8 cellular contexts compared by ENCODE assay signal in genomic region chr5:115296130-115296997, GRCh38. TPM values are rescaled to one million over a fixed set of nuclear protein-coding genes. Genes with fewer than 3 reads are reported as not detected.
DNase-seq lines count a peak whose midpoint lies in the region; ATAC-seq and TF ChIP-seq lines count a peak whose summit lies in the region.

Gene CCDC112, minus strand, starts transcription at chr5:115296654. Its CDS starts 111 bp downstream, at chr5:115296543.

- H3K36me3 Mint-ChIP-seq in activated CD4-positive, alpha-beta T cell treated with anti-CD3 and anti-CD28 coated beads for 36 hours (ENCODE audit: low read depth), result peaks cover 2% of the 10 kb centered on the region

- peaks cover 0 to 11% of the 10 kb centered on the region in 2 donors for H3K4me1 ChIP-seq in left lung

- H3K27me3 ChIP-seq in left lung, result no peaks in the 10 kb centered on the region

- in situ Hi-C loops in ACHN (cut with HindIII; ENCODE audit: low pct_ligation_motif_present, low pct_unique_long_range_greater_than_20kb, low sequenced_read_pairs), result no loop called here

- H3K27ac Mint-ChIP-seq in activated CD4-positive, alpha-beta T cell treated with anti-CD3 and anti-CD28 coated beads for 36 hours, result peak within 1 kb of the TSS; percentile 44

- no peaks in the 10 kb centered on the region for H3K36me3 ChIP-seq in left lung

- H3K27me3 Mint-ChIP-seq in activated CD4-positive, alpha-beta T cell treated with anti-CD3 and anti-CD28 coated beads for 36 hours, result peaks cover 3% of the 10 kb centered on the region

- peaks cover 2% of the 10 kb centered on the region for H3K9me3 Mint-ChIP-seq in activated CD4-positive, alpha-beta T cell treated with anti-CD3 and anti-CD28 coated beads for 36 hours (ENCODE audit: low read depth)

- ATAC-seq in GM18861 (IDR thresholded peaks at IDR 0.05; ENCODE audit: unreplicated experiment) (peak; percentile 61), HG03066 (IDR thresholded peaks at IDR 0.05; ENCODE audit: low read depth, unreplicated experiment) (peak; percentile 72), left lung (peak; percentile 98)
- peak; percentile 93 for ATAC-seq in activated CD4-positive, alpha-beta T cell treated with anti-CD3 and anti-CD28 coated beads for 36 hours

- POLR2A ChIA-PET in activated CD4-positive, alpha-beta T cell treated with anti-CD3 and anti-CD28 coated beads for 36 hours (lab: Charles Lee), result no interaction called here

- TF ChIP-seq CTCF in coronary artery (IDR thresholded peaks at IDR 0.05) (no peak), left lung (IDR thresholded peaks at IDR 0.05) (no peak)

- peak; percentile 76 for DNase-seq in ACHN
- DNase-seq in NCI-H2227 (lab: John Stamatoyannopoulos, UW; ENCODE audit: unreplicated experiment), result peak; percentile 78
- DNase-seq in activated CD4-positive, alpha-beta T cell treated with anti-CD3 and anti-CD28 coated beads for 36 hours, result peak; percentile 94
- peak; percentile 78 for DNase-seq in coronary artery (ENCODE audit: low spot score)
- peak; percentile 90 to 96 for DNase-seq in left lung
- peak; percentile 77 to 80 for DNase-seq in stimulated activated CD4-positive, alpha-beta T cell treated with anti-CD3 and anti-CD28 coated beads, Interleukin-2, amount 100 ng/mL, for 48 hours

- intact Hi-C loops in activated CD4-positive, alpha-beta T cell treated with anti-CD3 and anti-CD28 coated beads for 36 hours (cut with DNase I, micrococcal nuclease), result loop anchor here (1.0 to 10.0 kb wide), 8 partner anchors 34 to 791 kb away; partner anchors contain the start of genes AP3S1 (in 2 of the 2), ATG12 (in 2 of the 2), COMMD10 (in 2 of the 2) and FEM1C (in 2 of the 2)
- intact Hi-C loops in left lung (cut with DNase I), result no loop called here

- peaks cover 7% of the 10 kb centered on the region for H3K4me1 Mint-ChIP-seq in activated CD4-positive, alpha-beta T cell treated with anti-CD3 and anti-CD28 coated beads for 36 hours

- no peaks in the 10 kb centered on the region for H3K9me3 ChIP-seq in left lung

- H3K4me3 ChIP-seq in coronary artery, result peak within 1 kb of the TSS; percentile 99
- H3K4me3 ChIP-seq in left lung, result peak within 1 kb of the TSS; percentile 69 to 72

- peak within 1 kb of the TSS; percentile 77 for H3K4me3 Mint-ChIP-seq in activated CD4-positive, alpha-beta T cell treated with anti-CD3 and anti-CD28 coated beads for 36 hours

- peak within 1 kb of the TSS; percentile 7 to 73 for H3K27ac ChIP-seq in coronary artery
- peak within 1 kb of the TSS in 1 of 2 donors; percentile 64 for H3K27ac ChIP-seq in left lung

- CTCF ChIA-PET in activated CD4-positive, alpha-beta T cell treated with anti-CD3 and anti-CD28 coated beads for 36 hours (lab: Charles Lee), result interaction anchor here (0.6 to 1.6 kb wide), 5 partner anchors 9 to 338 kb away, joined by 3 to 7 read pairs (median 3); no protein-coding TSS in a partner anchor

RNA-seq across cellular contexts. Expression of gene CCDC112, which starts in this region (rescaled TPM):
- total RNA-seq in activated CD4-positive, alpha-beta T cell treated with anti-CD3 and anti-CD28 coated beads for 36 hours, result 1 to 10 TPM; 2.2 to 4.1 TPM
- 1 to 10 TPM; 6.0 to 6.6 TPM for total RNA-seq in left lung

Comparison
In these comparisons a context has a peak if more than half of its experiments do, and no peak if none do; other contexts are left out.
1. intact Hi-C loops: an anchor here in activated CD4-positive, alpha-beta T cell treated with anti-CD3 and anti-CD28 coated beads for 36 hours (1.0 to 10.0 kb wide); none called in left lung.